8 cellular contexts compared by ENCODE assay signal in genomic region chr4:108620101-108620932, GRCh38. TPM values are rescaled to one million over a fixed set of nuclear protein-coding genes. Genes with fewer than 3 reads are reported as not detected.
DNase-seq lines count a peak whose midpoint lies in the region; ATAC-seq and TF ChIP-seq lines count a peak whose summit lies in the region.

Gene RPL34 (plus strand): TSS chr4:108620576. CDS start chr4:108621960, 1,384 bp downstream.

- H3K27ac ChIP-seq in CD8-positive, alpha-beta T cell (ENCODE audit: low read depth, low read length): peak within 1 kb of the TSS; percentile 85
- H3K27ac ChIP-seq in lower lobe of right lung: peak within 1 kb of the TSS; percentile 86

- H3K36me3 Mint-ChIP-seq in CD8-positive, alpha-beta T cell: peaks cover 64% of the 10 kb centered on the region

- no peak for TF ChIP-seq CTCF in CD8-positive, alpha-beta T cell (IDR thresholded peaks at IDR 0.05)
- TF ChIP-seq CTCF in lower lobe of right lung (IDR thresholded peaks at IDR 0.05): no peak

- peak within 1 kb of the TSS; percentile 92 for H3K4me3 ChIP-seq in CD8-positive, alpha-beta T cell (ENCODE audit: low read depth, low read length)
- peak within 1 kb of the TSS; percentile 87 for H3K4me3 ChIP-seq in lower lobe of right lung

- POLR2A ChIA-PET in CD8-positive, alpha-beta T cell (lab: Charles Lee): interaction anchor here (0.9 to 1.5 kb wide), 10 partner anchors 10 to 900 kb away, joined by 3 to 9 read pairs (median 4); partner anchors contain the start of genes CYP2U1, OSTC and PAPSS1

- peak within 1 kb of the TSS; percentile 96 for H3K27ac Mint-ChIP-seq in CD8-positive, alpha-beta T cell

- CTCF ChIA-PET in CD8-positive, alpha-beta T cell (lab: Charles Lee): interaction anchor here (0.8 to 1.6 kb wide), 5 partner anchors 28 to 601 kb away, joined by 3 to 6 read pairs (median 6); partner anchors contain the start of gene OSTC

- peak; percentile 98 for ATAC-seq in CD8-positive, alpha-beta T cell
- ATAC-seq in GM19467 (IDR thresholded peaks at IDR 0.05; ENCODE audit: unreplicated experiment) (peak; percentile 100), lower lobe of right lung (peak; percentile 100)

- DNase-seq in CD8-positive, alpha-beta T cell: peak; percentile 94 to 99 (median 97)
- DNase-seq in HS-27A (ENCODE audit: low read depth) (peak; percentile 94), NK-92 (lab: John Stamatoyannopoulos, UW; ENCODE audit: unreplicated experiment) (peak; percentile 91), lower lobe of right lung (peak; percentile 99)
- peak; percentile 92 to 95 for DNase-seq in activated CD8-positive, alpha-beta memory T cell treated with anti-CD3 and anti-CD28 coated beads for 1 hour (ENCODE audit: extremely low read depth in 1 of 2, low read depth in 1 of 2)
- DNase-seq in effector CD4-positive, alpha-beta T cell: peak; percentile 98
- DNase-seq in stimulated activated CD4-positive, alpha-beta T cell treated with anti-CD3 and anti-CD28 coated beads, TNF-alpha, amount 100 ng/mL, for 24 hours (ENCODE audit: low read depth in 3 of 3): peak; percentile 92 to 99 (median 96)

- intact Hi-C loops in CD8-positive, alpha-beta T cell (cut with DNase I, micrococcal nuclease): loop anchor here (1.0 to 10.0 kb wide), 10 partner anchors 30 to 1195 kb away; partner anchors contain the start of genes GAR1 (in 2 of the 2), CASP6 (in 1 of the 2), CYP2U1 (in 1 of the 2) and HADH (in 1 of the 2)
- intact Hi-C loops in lower lobe of right lung (cut with DNase I): no loop called here

- no peaks in the 10 kb centered on the region for H3K27me3 ChIP-seq in CD8-positive, alpha-beta T cell (ENCODE audit: insufficient read depth, low read length)
- no peaks in the 10 kb centered on the region for H3K27me3 ChIP-seq in lower lobe of right lung (ENCODE audit: low read depth)

- peaks cover 4% of the 10 kb centered on the region for H3K9me3 Mint-ChIP-seq in CD8-positive, alpha-beta T cell

- H3K27me3 Mint-ChIP-seq in CD8-positive, alpha-beta T cell (ENCODE audit: low read depth): no peaks in the 10 kb centered on the region

- H3K4me1 ChIP-seq in CD8-positive, alpha-beta T cell (ENCODE audit: insufficient read depth, low read length): peaks cover 50% of the 10 kb centered on the region
- peaks cover 33% of the 10 kb centered on the region for H3K4me1 ChIP-seq in lower lobe of right lung

- H3K36me3 ChIP-seq in CD8-positive, alpha-beta T cell (ENCODE audit: insufficient read depth, low read length): peaks cover 17% of the 10 kb centered on the region
- H3K36me3 ChIP-seq in lower lobe of right lung: peaks cover 38% of the 10 kb centered on the region

- no peaks in the 10 kb centered on the region for H3K9me3 ChIP-seq in CD8-positive, alpha-beta T cell (ENCODE audit: low read length)
- H3K9me3 ChIP-seq in lower lobe of right lung: no peaks in the 10 kb centered on the region

- H3K4me3 Mint-ChIP-seq in CD8-positive, alpha-beta T cell: peak within 1 kb of the TSS; percentile 93

- peaks cover 58% of the 10 kb centered on the region for H3K4me1 Mint-ChIP-seq in CD8-positive, alpha-beta T cell (ENCODE audit: low read depth)

RNA-seq across cellular contexts. Expression of gene RPL34, which starts in this region (rescaled TPM):
- 1,000 to 10,000 TPM; 3,253 to 3,442 TPM for total RNA-seq in CD8-positive, alpha-beta T cell
- total RNA-seq in lower lobe of right lung: 1,009 TPM

Comparison
In these comparisons a context has a peak if more than half of its experiments do, and no peak if none do; other contexts are left out.
1. Peak in every context shown above with its lines: DNase-seq, ATAC-seq, H3K4me3 ChIP-seq and H3K27ac ChIP-seq.